Comparison of ENCODE assay signal across 1 cellular context in the genomic region with DNA sequence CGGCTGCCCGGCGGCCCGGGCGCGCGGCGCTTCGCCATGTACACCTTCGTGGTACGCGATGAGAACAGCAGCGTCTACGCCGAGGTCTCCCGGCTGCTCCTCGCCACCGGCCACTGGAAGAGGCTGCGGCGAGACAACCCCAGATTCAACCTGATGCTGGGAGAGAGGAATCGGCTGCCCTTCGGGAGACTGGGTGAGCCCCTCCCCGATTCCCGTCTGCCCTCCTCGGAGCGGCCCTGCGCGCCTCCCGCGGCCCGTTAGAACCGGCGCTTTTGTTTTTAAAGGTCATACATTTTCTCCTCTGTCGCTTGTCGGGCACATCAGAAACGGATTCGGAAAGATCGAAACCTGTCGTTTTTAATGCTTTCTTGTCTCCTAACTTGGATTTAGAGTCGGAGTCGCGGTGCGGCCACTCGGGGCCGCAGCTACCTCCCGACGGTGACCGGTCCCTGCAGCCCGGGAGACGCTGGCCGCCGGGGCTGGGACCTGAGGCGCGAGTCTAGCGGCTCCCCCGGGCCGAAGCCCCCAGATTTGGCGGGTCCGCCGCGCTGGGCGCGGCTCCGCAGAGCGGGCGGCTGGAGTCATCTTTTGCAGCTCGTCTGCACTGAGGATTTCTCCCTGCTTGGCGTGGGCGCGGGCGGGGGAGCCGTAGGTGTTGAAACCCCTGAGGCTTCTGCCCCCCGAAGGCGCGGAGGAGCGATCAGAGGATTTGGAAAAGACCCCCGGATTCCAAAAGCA.
TF ChIP-seq lines count a peak whose summit lies in the region.

No MANE protein-coding gene starts in this region.

TF ChIP-seq in IMR-90, 13 proteins besides CTCF, POLR2A, EP300 and RAD21:
- TF ChIP-seq MAZ (IDR thresholded peaks at IDR 0.05; ENCODE audit: borderline replicate concordance, low read depth, low read length) (no peak), SMC3 (IDR thresholded peaks at IDR 0.05; ENCODE audit: low read depth, low read length) (no peak), FOS (IDR thresholded peaks at IDR 0.05; ENCODE audit: low read depth, low read length) (no peak)
